Comparison of ENCODE assay signal across 26 cellular contexts in genomic region chr2:239876241-239876947, GRCh38.
A peak's percentile ranks its signal among the peaks of the same experiment; 100 is the strongest.
DNase-seq lines count a peak whose midpoint lies in the region; ATAC-seq and TF ChIP-seq lines count a peak whose summit lies in the region.
"Had no signal": no experiment of that assay in that cellular context is flagged by ENCODE, and none has a peak within 500 bp of the region (broad histone marks: within the 10 kb centered on the region; RNA-seq: fewer than 3 reads in every experiment).

No MANE protein-coding gene starts in this region.

- no peaks in the 10 kb centered on the region for H3K36me3 ChIP-seq in BLaER1
- H3K36me3 ChIP-seq in endodermal cell (ENCODE audit: control insufficient read depth, insufficient read depth, low read length) = no peaks in the 10 kb centered on the region
- H3K36me3 ChIP-seq in parathyroid adenoma (ENCODE audit: control insufficient read depth, insufficient read depth, low read length) = no peaks in the 10 kb centered on the region
- H3K36me3 ChIP-seq: ascending aorta, cardiac muscle cell, esophagus squamous epithelium, tibial nerve had no signal

- H3K9ac ChIP-seq in BLaER1 = no peak overlapping the region
- no peak overlapping the region for H3K9ac ChIP-seq in endodermal cell (ENCODE audit: extremely low read depth, low read length, poor library complexity, severe bottlenecking)
- H3K9ac ChIP-seq in parathyroid adenoma = no peak overlapping the region

- peak overlapping the region; percentile 39 for H3K4me2 ChIP-seq in BLaER1
- no peak overlapping the region for H3K4me2 ChIP-seq in parathyroid adenoma (ENCODE audit: low read length)

- 86% methylated on average over 3 to 17 of the region's 18 CpGs for WGBS in endodermal cell (ENCODE audit: insufficient coverage in 1 of 2, insufficient read length in 1 of 2), 2 experiments

- in situ Hi-C loops in KBM-7 (cut with MboI; ENCODE audit: low pct_unique_long_range_greater_than_20kb, low sequenced_read_pairs) = no loop called here

- peak overlapping the region; percentile 75 for H2AFZ ChIP-seq in parathyroid adenoma

- H3K36me3 Mint-ChIP-seq in endodermal cell (ENCODE audit: low read depth) = no peaks in the 10 kb centered on the region
- H3K36me3 Mint-ChIP-seq: activated naive CD8-positive, alpha-beta T cell treated with anti-CD3 and anti-CD28 coated beads, Interleukin-2, amount 10 ng/mL, durations not matched to agents 7 days and 5 days had no signal

- H3K4me1 Mint-ChIP-seq in endodermal cell = peaks cover 9% of the 10 kb centered on the region
- H3K4me1 Mint-ChIP-seq: activated naive CD8-positive, alpha-beta T cell treated with anti-CD3 and anti-CD28 coated beads, Interleukin-2, amount 10 ng/mL, durations not matched to agents 7 days and 5 days had no signal

- ATAC-seq in GM19397 (IDR thresholded peaks at IDR 0.05; ENCODE audit: unreplicated experiment) = no peak
- ATAC-seq: left cardiac atrium had no signal

- peaks cover 7% of the 10 kb centered on the region for H3K9me3 Mint-ChIP-seq in endodermal cell
- H3K9me3 Mint-ChIP-seq: activated CD4-positive, alpha-beta T cell treated with anti-CD3 and anti-CD28 coated beads, Interleukin-2, amount 10 ng/mL, durations not matched to agents 7 days and 5 days; activated naive CD8-positive, alpha-beta T cell treated with anti-CD3 and anti-CD28 coated beads, Interleukin-2, amount 10 ng/mL, durations not matched to agents 7 days and 5 days had no signal

- peaks cover 49% of the 10 kb centered on the region for H3K4me1 ChIP-seq in BLaER1
- H3K4me1 ChIP-seq in endodermal cell (ENCODE audit: control insufficient read depth, insufficient read depth, low read length) = peaks cover 4% of the 10 kb centered on the region
- peaks cover 20% of the 10 kb centered on the region for H3K4me1 ChIP-seq in parathyroid adenoma

- no peak overlapping the region for H3K4me3 ChIP-seq in BLaER1
- H3K4me3 ChIP-seq in endodermal cell (ENCODE audit: low read length) = no peak overlapping the region
- no peak overlapping the region for H3K4me3 ChIP-seq in parathyroid adenoma (ENCODE audit: low read depth, low read length)
- H3K4me3 ChIP-seq: ascending aorta, cardiac muscle cell, esophagus squamous epithelium, skin epidermis, tibial nerve had no signal

- no peak overlapping the region for H3K4me3 Mint-ChIP-seq in endodermal cell
- H3K4me3 Mint-ChIP-seq: activated CD4-positive, alpha-beta T cell treated with anti-CD3 and anti-CD28 coated beads, Interleukin-2, amount 10 ng/mL, durations not matched to agents 7 days and 5 days; activated naive CD8-positive, alpha-beta T cell treated with anti-CD3 and anti-CD28 coated beads, Interleukin-2, amount 10 ng/mL, durations not matched to agents 7 days and 5 days had no signal

- no peaks in the 10 kb centered on the region for H3K27me3 ChIP-seq in BLaER1
- no peaks in the 10 kb centered on the region for H3K27me3 ChIP-seq in endodermal cell (ENCODE audit: control insufficient read depth, insufficient read depth, low read length, poor library complexity, severe bottlenecking)
- H3K27me3 ChIP-seq in parathyroid adenoma (ENCODE audit: control insufficient read depth, insufficient read depth, low read length) = no peaks in the 10 kb centered on the region
- H3K27me3 ChIP-seq: ascending aorta, cardiac muscle cell, tibial nerve had no signal

- H3K27ac ChIP-seq in BLaER1 = no peak overlapping the region
- no peak overlapping the region for H3K27ac ChIP-seq in endodermal cell (ENCODE audit: low read depth, low read length)
- H3K27ac ChIP-seq in parathyroid adenoma = peak overlapping the region; percentile 66
- H3K27ac ChIP-seq: ascending aorta, C4-2B, cardiac muscle cell, esophagus squamous epithelium, skin epidermis, tibial nerve had no signal

- TF ChIP-seq CTCF in endodermal cell (conservative IDR thresholded peaks at IDR 0.05) = no peak
- TF ChIP-seq CTCF in parathyroid adenoma (IDR thresholded peaks at IDR 0.05) = no peak

- DNase-seq in CD1c-positive myeloid dendritic cell (ENCODE audit: extremely low spot score) (peak; percentile 1), endodermal cell (peak; percentile 28), NCI-H748 (lab: John Stamatoyannopoulos, UW; ENCODE audit: unreplicated experiment) (no peak), KBM-7 (no peak)
- DNase-seq: activated CD4-positive, alpha-beta T cell treated with anti-CD3 and anti-CD28 coated beads, Interleukin-2, amount 10 ng/mL, durations not matched to agents 7 days and 5 days; activated effector memory CD4-positive, alpha-beta T cell treated with Interleukin-2 at 50 U/mL for 16 hours; activated naive CD8-positive, alpha-beta T cell treated with anti-CD3 and anti-CD28 coated beads, Interleukin-2, amount 10 ng/mL, durations not matched to agents 7 days and 5 days; cortex of kidney; esophagus squamous epithelium; foreskin melanocyte; left cardiac atrium; mesendoderm; NCI-H1092 treated with DMSO at 0.1 percent for 48 hours; NCI-H187 treated with DMSO at 0.1 percent for 48 hours; NCI-H524 treated with DMSO at 0.1 percent for 48 hours; NK-92 treated with Interleukin-12 subunit alpha and Interleukin-12 subunit beta, amount 100 ng/mL, for 24 hours; nucleus accumbens; SIG-M5 had no signal

- H4K20me1 ChIP-seq in BLaER1 = no peaks in the 10 kb centered on the region

- H3K27ac Mint-ChIP-seq in endodermal cell = no peak overlapping the region
- H3K27ac Mint-ChIP-seq: activated CD4-positive, alpha-beta T cell treated with anti-CD3 and anti-CD28 coated beads, Interleukin-2, amount 10 ng/mL, durations not matched to agents 7 days and 5 days; activated naive CD8-positive, alpha-beta T cell treated with anti-CD3 and anti-CD28 coated beads, Interleukin-2, amount 10 ng/mL, durations not matched to agents 7 days and 5 days had no signal

- 0 out of 2 replicates have a peak, but pooled peaks cover 6% of the 10 kb centered on the region for H3K9me3 ChIP-seq in BLaER1
- H3K9me3 ChIP-seq in endodermal cell (ENCODE audit: control insufficient read depth, low read length) = no peaks in the 10 kb centered on the region
- no peaks in the 10 kb centered on the region for H3K9me3 ChIP-seq in parathyroid adenoma (ENCODE audit: control insufficient read depth, low read length)
- H3K9me3 ChIP-seq: ascending aorta, esophagus squamous epithelium had no signal

- H3K27me3 Mint-ChIP-seq in endodermal cell (ENCODE audit: insufficient read depth) = peaks cover 13% of the 10 kb centered on the region

- H3K79me2 ChIP-seq in parathyroid adenoma = no peaks in the 10 kb centered on the region

Comparison
In these comparisons a context has a peak if more than half of its experiments do, and no peak if none do; other contexts are left out.
1. DNase-seq: peak in CD1c-positive myeloid dendritic cell (single experiment) and endodermal cell (single experiment); none in NCI-H748 (single experiment) and KBM-7 (single experiment).